In genomic region chr3:30527186-30527585, GRCh38 we compare ENCODE assay signal across 22 cellular contexts.
DNase-seq lines count a peak whose midpoint lies in the region; ATAC-seq, FAIRE-seq and TF ChIP-seq lines count a peak whose summit lies in the region.
"Had no signal": no experiment of that assay in that cellular context is flagged by ENCODE, and none has a peak within 500 bp of the region (broad histone marks: within the 10 kb centered on the region; RNA-seq: fewer than 3 reads in every experiment).

No MANE protein-coding gene starts in this region.

- 0 out of 2 replicates have a peak, but pooled peaks cover 1% of the 10 kb centered on the region for H3K4me1 ChIP-seq in IMR-90 (ENCODE audit: control insufficient read depth, insufficient read depth, low read length)
- H3K4me1 ChIP-seq in endothelial cell of umbilical vein (ENCODE audit: control insufficient read depth, extremely low read depth, insufficient read depth, low read length): peaks cover 28% of the 10 kb centered on the region
- H3K4me1 ChIP-seq in mesenchymal stem cell (ENCODE audit: control insufficient read depth, insufficient read depth, low read depth, low read length): peaks cover 3% of the 10 kb centered on the region
- H3K4me1 ChIP-seq in skeletal muscle tissue (ENCODE audit: control insufficient read depth in 3 of 3, insufficient read depth in 3 of 3, low read length in 3 of 3): peaks cover 0 to 5% (median 0%) of the 10 kb centered on the region in 3 donors

- H3K9me3 ChIP-seq in IMR-90 (ENCODE audit: control insufficient read depth, insufficient read depth, low read length): no peaks in the 10 kb centered on the region
- no peaks in the 10 kb centered on the region for H3K9me3 ChIP-seq in endothelial cell of umbilical vein (replicated peaks; ENCODE audit: control insufficient read depth, insufficient read depth, low read length)
- H3K9me3 ChIP-seq in mesenchymal stem cell (ENCODE audit: control insufficient read depth, low read length): no peaks in the 10 kb centered on the region
- no peaks in the 10 kb centered on the region for H3K9me3 ChIP-seq in skeletal muscle tissue (ENCODE audit: control insufficient read depth in 3 of 3, low read length in 3 of 3)

- H3K79me2 ChIP-seq in endothelial cell of umbilical vein (ENCODE audit: control insufficient read depth, insufficient read depth, low read length): no peaks in the 10 kb centered on the region

- no peak overlapping the region for H3K4me2 ChIP-seq in IMR-90 (ENCODE audit: low read depth, low read length)
- peak overlapping the region; percentile 60 for H3K4me2 ChIP-seq in endothelial cell of umbilical vein (ENCODE audit: insufficient read depth, low read length)
- H3K4me2 ChIP-seq in mesenchymal stem cell (ENCODE audit: low read length, poor library complexity, severe bottlenecking): peak overlapping the region; percentile 19

- no peak overlapping the region for H3K4me3 ChIP-seq in IMR-90 (ENCODE audit: insufficient read depth, low read depth, low read length)
- H3K4me3 ChIP-seq in endothelial cell of umbilical vein (replicated peaks in 1 of 3; ENCODE audit: insufficient read depth in 1 of 3, low read depth in 1 of 3, low read length in 3 of 3): peak overlapping the region in 1 of 3 experiments; percentile 2
- no peak overlapping the region for H3K4me3 ChIP-seq in mesenchymal stem cell (ENCODE audit: insufficient read depth in 1 of 2, low read depth in 1 of 2, low read length in 2 of 2)
- H3K4me3 ChIP-seq in skeletal muscle tissue (ENCODE audit: low read length in 3 of 3): no peak overlapping the region
- H3K4me3 ChIP-seq: SK-N-MC had no signal

- no peak for FAIRE-seq in endothelial cell of umbilical vein (lab: Jason Lieb, UNC)
- FAIRE-seq: HTR-8/SVneo, RCC 7860 had no signal

- H3K23ac ChIP-seq in IMR-90 (ENCODE audit: low read depth, low read length) (peak overlapping the region; percentile 4; the same call in 1 of the 2 replicates), mesenchymal stem cell (ENCODE audit: low read length in 2 of 2) (no peak overlapping the region)

- intact Hi-C loops in IMR-90 (cut with micrococcal nuclease): no loop called here
- intact Hi-C loops in endothelial cell of umbilical vein (cut with micrococcal nuclease): no loop called here

- BruUV-seq in IMR-90 (replicated peaks; lab: Mats Ljungman, UMichigan) (no TSS peak), endothelial cell of umbilical vein (replicated peaks; lab: Mats Ljungman, UMichigan) (TSS peak; percentile 92)

- H3K27ac ChIP-seq in IMR-90 (ENCODE audit: insufficient read depth, low read length): no peak overlapping the region
- peak overlapping the region; percentile 90 for H3K27ac ChIP-seq in endothelial cell of umbilical vein (ENCODE audit: insufficient read depth, low read depth, low read length)
- H3K27ac ChIP-seq in mesenchymal stem cell (ENCODE audit: low read length, poor library complexity, severe bottlenecking): no peak overlapping the region
- peak overlapping the region; percentile 4 for H3K27ac ChIP-seq in skeletal muscle tissue (ENCODE audit: low read depth, low read length)
- H3K27ac ChIP-seq: C4-2B, SK-N-MC had no signal

- H2BK5ac ChIP-seq in IMR-90 (ENCODE audit: low read depth, low read length, poor library complexity, severe bottlenecking) (no peak overlapping the region), mesenchymal stem cell (ENCODE audit: low read depth, low read length, poor library complexity, severe bottlenecking) (no peak overlapping the region)

- no peaks in the 10 kb centered on the region for H3K27me3 ChIP-seq in IMR-90 (ENCODE audit: control insufficient read depth, insufficient read depth, low read length)
- no peaks in the 10 kb centered on the region for H3K27me3 ChIP-seq in endothelial cell of umbilical vein (ENCODE audit: control insufficient read depth in 2 of 2, insufficient read depth in 2 of 2, low read length in 2 of 2)
- no peaks in the 10 kb centered on the region for H3K27me3 ChIP-seq in mesenchymal stem cell (ENCODE audit: control insufficient read depth in 1 of 2, insufficient read depth in 1 of 2, low read length in 2 of 2)
- H3K27me3 ChIP-seq in skeletal muscle tissue (ENCODE audit: control insufficient read depth in 3 of 3, insufficient read depth in 3 of 3, low read length in 3 of 3): no peaks in the 10 kb centered on the region

- H2BK120ac ChIP-seq in IMR-90 (ENCODE audit: low read depth, low read length) (no peak overlapping the region), mesenchymal stem cell (ENCODE audit: low read depth, low read length) (no peak overlapping the region)

- dilution Hi-C loops in IMR-90 (cut with HindIII; ENCODE audit: low sequenced_read_pairs, unreplicated experiment): no loop called here
- dilution Hi-C loops in endothelial cell of umbilical vein (cut with MboI; ENCODE audit: extremely low pct_ligation_motif_present, low sequenced_read_pairs): no loop called here

- CTCF ChIA-PET in IMR-90 (lab: Yijun Ruan, JAX) (no interaction called here), endothelial cell of umbilical vein (lab: Charles Lee) (interaction anchor here (0.9 to 2.4 kb wide), 9 partner anchors 10 to 485 kb away, joined by 3 to 13 read pairs (median 4); partner anchors contain the start of gene TGFBR2)

- H2AK5ac ChIP-seq in IMR-90 (ENCODE audit: low read depth, low read length) (no peak overlapping the region), mesenchymal stem cell (ENCODE audit: low read length, severe bottlenecking) (peak overlapping the region; percentile 55)

- H3K9me1 ChIP-seq in IMR-90 (ENCODE audit: insufficient read depth, low read length) (no peaks in the 10 kb centered on the region), endothelial cell of umbilical vein (replicated peaks; ENCODE audit: control insufficient read depth, extremely low read depth, insufficient read depth, low read length) (no peaks in the 10 kb centered on the region)

- DNase-seq in IMR-90 (no peak), endothelial cell of umbilical vein (ENCODE audit: low read depth, low spot score) (no peak), mesenchymal stem cell (no peak), AG20443 (ENCODE audit: low spot score) (no peak), NCI-H2227 treated with DMSO at 0.1 percent for 48 hours (lab: John Stamatoyannopoulos, UW) (no peak)
- DNase-seq: ACHN, AML-193, DMS79 treated with DMSO at 0.1 percent for 48 hours, H9, Kasumi-1, MM.1S, NCI-H1092, NCI-H1436 treated with DMSO at 0.1 percent for 48 hours, NCI-H2029, NCI-H446, NCI-H526 treated with DMSO at 0.1 percent for 48 hours had no signal

- H3K9ac ChIP-seq in IMR-90 (ENCODE audit: low read depth, low read length) (no peak overlapping the region), endothelial cell of umbilical vein (replicated peaks; ENCODE audit: extremely low read depth, insufficient read depth, low read length) (peak overlapping the region; percentile 56), mesenchymal stem cell (ENCODE audit: low read length) (no peak overlapping the region), skeletal muscle tissue (ENCODE audit: low read depth in 1 of 3, low read length in 3 of 3) (no peak overlapping the region)

- H3K14ac ChIP-seq in IMR-90 (replicated peaks; ENCODE audit: low read depth, low read length) (0 out of 2 replicates have a peak overlapping the region, but pooled peaks have one; percentile 44), mesenchymal stem cell (ENCODE audit: low read length in 2 of 2) (no peak overlapping the region)

- H3K56ac ChIP-seq in IMR-90 (ENCODE audit: extremely low read depth, insufficient read depth, low read length): no peak overlapping the region

- no peak overlapping the region for H3K4ac ChIP-seq in IMR-90 (ENCODE audit: low read depth, low read length)
- H3K4ac ChIP-seq in mesenchymal stem cell (ENCODE audit: low read depth in 1 of 2, low read length in 2 of 2): peak overlapping the region in 1 of 2 experiments; percentile 82

- in situ Hi-C loops in IMR-90 (cut with MboI; ENCODE audit: low sequenced_read_pairs): no loop called here

- H3K36me3 ChIP-seq in IMR-90 (ENCODE audit: control insufficient read depth, insufficient read depth, low read length): no peaks in the 10 kb centered on the region
- no peaks in the 10 kb centered on the region for H3K36me3 ChIP-seq in endothelial cell of umbilical vein (ENCODE audit: control insufficient read depth in 2 of 2, extremely low read depth in 1 of 2, insufficient read depth in 2 of 2, low read length in 2 of 2)
- H3K36me3 ChIP-seq in mesenchymal stem cell (ENCODE audit: control insufficient read depth in 1 of 2, insufficient read depth in 2 of 2, low read depth in 1 of 2, low read length in 2 of 2): no peaks in the 10 kb centered on the region
- H3K36me3 ChIP-seq in skeletal muscle tissue (ENCODE audit: control insufficient read depth in 3 of 3, insufficient read depth in 3 of 3, low read length in 3 of 3): no peaks in the 10 kb centered on the region

- POLR2A ChIA-PET in IMR-90 (lab: Charles Lee; ENCODE audit: unreplicated experiment) (no interaction called here), endothelial cell of umbilical vein (lab: Charles Lee) (interaction anchor here (1.2 kb wide), 1 partner anchor 79 kb away, joined by 5 read pairs; the partner anchor contains the start of gene TGFBR2)

- TF ChIP-seq RAD21 in IMR-90 (IDR thresholded peaks at IDR 0.05; ENCODE audit: low read length): no peak

- TF ChIP-seq CTCF in IMR-90 (conservative IDR thresholded peaks at IDR 0.05; ENCODE audit: low read depth, low read length): no peak
- TF ChIP-seq CTCF in endothelial cell of umbilical vein (IDR thresholded peaks at IDR 0.05; ENCODE audit: extremely low read depth in 1 of 2, insufficient read depth in 1 of 2, low read depth in 1 of 2, low read length in 2 of 2): no peak

- no peaks in the 10 kb centered on the region for H3K79me1 ChIP-seq in IMR-90 (ENCODE audit: low read depth in 1 of 2, low read length in 2 of 2)
- no peaks in the 10 kb centered on the region for H3K79me1 ChIP-seq in mesenchymal stem cell (replicated peaks; ENCODE audit: low read length, poor library complexity, severe bottlenecking)

- peak overlapping the region in 1 of 2 experiments; percentile 54 for H2BK12ac ChIP-seq in mesenchymal stem cell (ENCODE audit: low read length in 2 of 2)

- 100% methylated on average over 4 of the region's 6 CpGs; no CpG with 5 or more reads in 1 of the 2 experiments for WGBS in IMR-90 (ENCODE audit: extremely low coverage in 2 of 2, insufficient read length in 1 of 2), 2 experiments
- over 99% methylated on average over 5 of the region's 6 CpGs for WGBS in mesenchymal stem cell

- peak overlapping the region; percentile 56 for H2AK9ac ChIP-seq in IMR-90 (replicated peaks; ENCODE audit: low read depth, low read length, poor library complexity)

- no peak overlapping the region for H4K8ac ChIP-seq in IMR-90 (ENCODE audit: low read depth in 2 of 2, low read length in 2 of 2)
- peak overlapping the region; percentile 41 for H4K8ac ChIP-seq in mesenchymal stem cell (ENCODE audit: low read length)

- H2BK15ac ChIP-seq in IMR-90 (ENCODE audit: low read depth, low read length) (no peak overlapping the region), mesenchymal stem cell (ENCODE audit: low read depth, poor library complexity, severe bottlenecking) (no peak overlapping the region)

- TF ChIP-seq POLR2A in IMR-90 (IDR thresholded peaks at IDR 0.05; ENCODE audit: low read depth, low read length) (no peak), endothelial cell of umbilical vein (IDR thresholded peaks at IDR 0.05; ENCODE audit: low read depth, low read length) (no peak)

- ATAC-seq in IMR-90 (ENCODE audit: low read depth) (no peak), HG02571 (IDR thresholded peaks at IDR 0.05; ENCODE audit: unreplicated experiment) (no peak)

- H2AFZ ChIP-seq in IMR-90 (replicated peaks; ENCODE audit: low read length, poor library complexity): no peak overlapping the region
- peak overlapping the region; percentile 60 for H2AFZ ChIP-seq in endothelial cell of umbilical vein (ENCODE audit: low read depth, low read length)
- no peak overlapping the region for H2AFZ ChIP-seq in mesenchymal stem cell (ENCODE audit: low read depth, low read length)

- no peak overlapping the region for H2BK20ac ChIP-seq in IMR-90 (ENCODE audit: low read depth, low read length)

- H4K91ac ChIP-seq in IMR-90 (ENCODE audit: insufficient read depth, low read depth, low read length) (no peak overlapping the region), mesenchymal stem cell (ENCODE audit: low read length) (peak overlapping the region; percentile 11)

- H3K18ac ChIP-seq in IMR-90 (ENCODE audit: low read depth, low read length): no peak overlapping the region
- peak overlapping the region; percentile 64 to 86 for H3K18ac ChIP-seq in mesenchymal stem cell (ENCODE audit: low read depth in 1 of 2, low read length in 2 of 2)

- no peaks in the 10 kb centered on the region for H4K20me1 ChIP-seq in IMR-90 (ENCODE audit: insufficient read depth, low read length)
- H4K20me1 ChIP-seq in endothelial cell of umbilical vein (replicated peaks; ENCODE audit: control insufficient read depth, extremely low read depth, insufficient read depth, low read length): no peaks in the 10 kb centered on the region

- H4K5ac ChIP-seq in IMR-90 (ENCODE audit: low read depth, low read length): no peak overlapping the region

Comparison
In these comparisons a context has a peak if more than half of its experiments do, and no peak if none do; other contexts are left out.
1. H3K27ac ChIP-seq: peak in endothelial cell of umbilical vein (single experiment) and skeletal muscle tissue (single experiment); none in IMR-90 (single experiment) and mesenchymal stem cell (single experiment).